Comparison of ENCODE assay signal across 14 cellular contexts in genomic region chr20:17014967-17015366, GRCh38.
DNase-seq lines count a peak whose midpoint lies in the region; ATAC-seq and TF ChIP-seq lines count a peak whose summit lies in the region.
"Had no signal": no experiment of that assay in that cellular context is flagged by ENCODE, and none has a peak within 500 bp of the region (broad histone marks: within the 10 kb centered on the region; RNA-seq: fewer than 3 reads in every experiment).

No MANE protein-coding gene starts in this region.

- no peaks in the 10 kb centered on the region for H3K79me1 ChIP-seq in IMR-90 (ENCODE audit: low read depth in 1 of 2, low read length in 2 of 2)

- TF ChIP-seq EP300 in neural cell (conservative IDR thresholded peaks at IDR 0.05; ENCODE audit: poor library complexity, severe bottlenecking): no peak

- H3K18ac ChIP-seq in IMR-90 (ENCODE audit: low read depth, low read length): no peak overlapping the region

- in situ Hi-C loops in IMR-90 (cut with MboI; ENCODE audit: low sequenced_read_pairs): no loop called here

- H4K20me1 ChIP-seq in IMR-90 (ENCODE audit: insufficient read depth, low read length): no peaks in the 10 kb centered on the region
- no peaks in the 10 kb centered on the region for H4K20me1 ChIP-seq in neural cell (ENCODE audit: insufficient read depth)

- no peak overlapping the region for H2BK20ac ChIP-seq in IMR-90 (ENCODE audit: low read depth, low read length)

- H3K36me3 ChIP-seq in IMR-90 (ENCODE audit: control insufficient read depth, insufficient read depth, low read length) (no peaks in the 10 kb centered on the region), neural cell (ENCODE audit: insufficient read depth, low read length) (no peaks in the 10 kb centered on the region)
- H3K36me3 ChIP-seq: HAP-1 had no signal

- no peak overlapping the region for H2BK120ac ChIP-seq in IMR-90 (ENCODE audit: low read depth, low read length)

- no peak overlapping the region for H3K56ac ChIP-seq in IMR-90 (ENCODE audit: extremely low read depth, insufficient read depth, low read length)

- H2AFZ ChIP-seq in IMR-90 (replicated peaks; ENCODE audit: low read length, poor library complexity) (no peak overlapping the region), neural cell (ENCODE audit: low read depth, low read length) (no peak overlapping the region)
- H2AFZ ChIP-seq: GM23338 had no signal

- no peak for TF ChIP-seq POLR2A in IMR-90 (IDR thresholded peaks at IDR 0.05; ENCODE audit: low read depth, low read length)

- no peak overlapping the region for H3K4me2 ChIP-seq in IMR-90 (ENCODE audit: low read depth, low read length)
- peak overlapping the region; percentile 43 for H3K4me2 ChIP-seq in neural cell (ENCODE audit: low read length)
- H3K4me2 ChIP-seq: GM23338 had no signal

- H3K14ac ChIP-seq in IMR-90 (replicated peaks; ENCODE audit: low read depth, low read length): no peak overlapping the region

- H4K8ac ChIP-seq in IMR-90 (ENCODE audit: low read depth in 2 of 2, low read length in 2 of 2): no peak overlapping the region

- no peak overlapping the region for H4K5ac ChIP-seq in IMR-90 (ENCODE audit: low read depth, low read length)

- no peak overlapping the region; the same call in 2 of the 3 replicates for H2BK15ac ChIP-seq in IMR-90 (ENCODE audit: low read depth, low read length)

- H3K4ac ChIP-seq in IMR-90 (ENCODE audit: low read depth, low read length): no peak overlapping the region

- dilution Hi-C loops in IMR-90 (cut with HindIII; ENCODE audit: low sequenced_read_pairs, unreplicated experiment): no loop called here

- H2AK9ac ChIP-seq in IMR-90 (replicated peaks; ENCODE audit: low read depth, low read length, poor library complexity): no peak overlapping the region

- no peaks in the 10 kb centered on the region for H3K9me2 ChIP-seq in neural cell (ENCODE audit: insufficient read depth, low read length)

- no peak overlapping the region for H2AK5ac ChIP-seq in IMR-90 (ENCODE audit: low read depth, low read length)

- H3K23ac ChIP-seq in IMR-90 (ENCODE audit: low read depth, low read length): no peak overlapping the region

- no peaks in the 10 kb centered on the region for H3K4me1 ChIP-seq in IMR-90 (ENCODE audit: control insufficient read depth, insufficient read depth, low read length)
- H3K4me1 ChIP-seq: HAP-1 had no signal

- WGBS in IMR-90 (ENCODE audit: extremely low coverage in 2 of 2, insufficient read length in 1 of 2), 2 experiments: no CpG with 5 or more reads among the region's 3 CpGs

- no peak overlapping the region for H2BK5ac ChIP-seq in IMR-90 (ENCODE audit: low read depth, low read length, poor library complexity, severe bottlenecking)

- ATAC-seq in IMR-90 (ENCODE audit: low read depth) (no peak), HG03095 (IDR thresholded peaks at IDR 0.05; ENCODE audit: unreplicated experiment) (no peak)
- ATAC-seq: GM23338 had no signal

- H3K9ac ChIP-seq in IMR-90 (ENCODE audit: low read depth, low read length) (no peak overlapping the region), neural cell (ENCODE audit: low read length) (peak overlapping the region; percentile 53)

- H3K27me3 ChIP-seq in IMR-90 (ENCODE audit: control insufficient read depth, insufficient read depth, low read length) (no peaks in the 10 kb centered on the region; the same call in 1 of the 2 replicates), neural cell (ENCODE audit: insufficient read depth, low read depth, low read length) (no peaks in the 10 kb centered on the region)

- H3K4me3 ChIP-seq in IMR-90 (ENCODE audit: insufficient read depth, low read depth, low read length) (no peak overlapping the region), neural cell (ENCODE audit: low read length) (peak overlapping the region; percentile 38)
- H3K4me3 ChIP-seq: GM23338, HAP-1 had no signal

- peaks cover 3% of the 10 kb centered on the region for H3F3A ChIP-seq in neural cell (ENCODE audit: insufficient read depth, low read length, poor library complexity, severe bottlenecking)

- H3K27ac ChIP-seq in IMR-90 (ENCODE audit: insufficient read depth, low read length): no peak overlapping the region
- H3K27ac ChIP-seq in neural cell (ENCODE audit: low read length): peak overlapping the region; percentile 91

- CTCF ChIA-PET in IMR-90 (lab: Yijun Ruan, JAX): no interaction called here

- no peaks in the 10 kb centered on the region for H3K9me1 ChIP-seq in IMR-90 (ENCODE audit: insufficient read depth, low read length)

- TF ChIP-seq RAD21 in IMR-90 (IDR thresholded peaks at IDR 0.05; ENCODE audit: low read length) (no peak), neural cell (conservative IDR thresholded peaks at IDR 0.05) (no peak)

- H3K9me3 ChIP-seq in IMR-90 (ENCODE audit: control insufficient read depth, insufficient read depth, low read length): no peaks in the 10 kb centered on the region
- H3K9me3 ChIP-seq in neural cell (ENCODE audit: low read length): no peaks in the 10 kb centered on the region
- H3K9me3 ChIP-seq: HAP-1 had no signal

- POLR2A ChIA-PET in IMR-90 (lab: Charles Lee; ENCODE audit: unreplicated experiment): no interaction called here

- H4K91ac ChIP-seq in IMR-90 (ENCODE audit: insufficient read depth, low read depth, low read length): no peak overlapping the region

- TF ChIP-seq CTCF in IMR-90 (conservative IDR thresholded peaks at IDR 0.05; ENCODE audit: low read depth, low read length): no peak
- TF ChIP-seq CTCF in neural cell (IDR thresholded peaks at IDR 0.05; ENCODE audit: poor library complexity, severe bottlenecking): no peak

- DNase-seq in NCI-H748 (lab: John Stamatoyannopoulos, UW; ENCODE audit: unreplicated experiment): peak; percentile 34
- no peak for DNase-seq in NCI-H748 treated with DMSO at 0.1 percent for 48 hours (lab: John Stamatoyannopoulos, UW)
- DNase-seq in IMR-90: no peak
- DNase-seq in GOT3 (lab: John Stamatoyannopoulos, UW): no peak
- DNase-seq: 8988T; Calu3; CD4-positive, alpha-beta memory T cell; DMS79 treated with DMSO at 0.1 percent for 48 hours; GF-D8; HFFc6 had no signal

- no TSS peak for BruUV-seq in IMR-90 (replicated peaks; lab: Mats Ljungman, UMichigan)

- intact Hi-C loops in IMR-90 (cut with micrococcal nuclease): no loop called here

- H3K79me2 ChIP-seq in neural cell (replicated peaks; ENCODE audit: insufficient read depth, low read length): no peaks in the 10 kb centered on the region

TF ChIP-seq in IMR-90, 13 proteins besides CTCF, POLR2A, EP300 and RAD21:
- peak; percentile 75 for TF ChIP-seq MAFK (IDR thresholded peaks at IDR 0.05; ENCODE audit: low read depth, low read length)
- TF ChIP-seq USF2 (IDR thresholded peaks at IDR 0.05; ENCODE audit: low read depth, low read length): no peak

TF ChIP-seq in neural cell, 6 proteins besides CTCF, POLR2A, EP300 and RAD21:
- TF ChIP-seq EZH2 (IDR thresholded peaks at IDR 0.05; ENCODE audit: borderline replicate concordance, insufficient read depth, low read length, poor library complexity, severe bottlenecking) (no peak), MXI1 (conservative IDR thresholded peaks at IDR 0.05; ENCODE audit: poor library complexity, severe bottlenecking) (no peak), TAF1 (IDR thresholded peaks at IDR 0.05; ENCODE audit: low read depth) (no peak), POLR2AphosphoS5 (IDR thresholded peaks at IDR 0.05) (no peak), SMC3 (conservative IDR thresholded peaks at IDR 0.05; ENCODE audit: poor library complexity) (no peak), REST (IDR thresholded peaks at IDR 0.05; ENCODE audit: borderline replicate concordance) (no peak)
